17 cellular contexts compared by ENCODE assay signal in the genomic region with DNA sequence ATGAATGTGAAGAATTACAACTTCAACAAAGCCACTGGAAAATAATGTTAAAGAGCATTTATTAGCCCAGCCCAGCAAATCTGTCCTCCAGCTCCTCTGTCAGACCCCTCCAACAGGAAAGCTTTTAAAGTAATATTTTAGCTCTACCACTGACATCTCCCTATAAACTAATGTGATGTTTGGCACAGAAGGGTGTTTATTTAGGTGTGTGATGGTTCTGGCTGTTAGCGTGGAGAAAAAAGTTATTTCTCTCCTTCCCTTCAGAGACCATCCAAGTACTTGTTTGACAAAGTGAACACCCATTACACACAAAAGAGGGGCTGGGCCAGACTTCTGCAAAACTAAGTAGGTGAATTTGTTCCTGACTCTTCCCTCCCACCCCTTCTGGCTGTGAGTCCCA.
"Had no signal": no experiment of that assay in that cellular context is flagged by ENCODE, and none has a peak within 500 bp of the region (broad histone marks: within the 10 kb centered on the region; RNA-seq: fewer than 3 reads in every experiment).

No MANE protein-coding gene starts in this region.

- H3K27ac Mint-ChIP-seq: effector memory CD8-positive, alpha-beta T cell; naive thymus-derived CD4-positive, alpha-beta T cell had no signal

- H3K36me3 Mint-ChIP-seq: naive thymus-derived CD4-positive, alpha-beta T cell had no signal

- H3K9ac ChIP-seq: parathyroid adenoma had no signal

- H3K4me1 ChIP-seq: parathyroid adenoma, psoas muscle had no signal

- H3K79me2 ChIP-seq: parathyroid adenoma had no signal

- DNase-seq: cortex of kidney; effector memory CD8-positive, alpha-beta T cell; erythroblast; foreskin melanocyte; heart left ventricle; hippocampal formation; left colon; mesendoderm; naive thymus-derived CD4-positive, alpha-beta T cell; psoas muscle; small intestine; stimulated activated CD4-positive, alpha-beta T cell treated with anti-CD3 and anti-CD28 coated beads, Interleukin-12 subunit alpha, Interleukin-12 subunit beta, amount 100 ng/mL, for 4 hours; stimulated activated naive CD4-positive, alpha-beta T cell; stomach; trophoblast cell had no signal

- H3K36me3 ChIP-seq: heart left ventricle, stomach had no signal

- H3K27me3 Mint-ChIP-seq: central memory CD8-positive, alpha-beta T cell had no signal

- ATAC-seq: effector memory CD8-positive, alpha-beta T cell; heart left ventricle; left colon; naive thymus-derived CD4-positive, alpha-beta T cell; psoas muscle had no signal

- H3K9me3 ChIP-seq: heart left ventricle, psoas muscle, stomach had no signal

- H2AFZ ChIP-seq: parathyroid adenoma had no signal

- H3K4me3 Mint-ChIP-seq: central memory CD8-positive, alpha-beta T cell; effector memory CD8-positive, alpha-beta T cell; naive thymus-derived CD4-positive, alpha-beta T cell had no signal

- H3K27ac ChIP-seq: parathyroid adenoma, psoas muscle, stomach had no signal

- H3K4me1 Mint-ChIP-seq: central memory CD8-positive, alpha-beta T cell; naive thymus-derived CD4-positive, alpha-beta T cell had no signal

- H3K27me3 ChIP-seq: heart left ventricle, stomach had no signal

- H3K4me3 ChIP-seq: heart left ventricle, psoas muscle, stomach had no signal
